In the genomic region with DNA sequence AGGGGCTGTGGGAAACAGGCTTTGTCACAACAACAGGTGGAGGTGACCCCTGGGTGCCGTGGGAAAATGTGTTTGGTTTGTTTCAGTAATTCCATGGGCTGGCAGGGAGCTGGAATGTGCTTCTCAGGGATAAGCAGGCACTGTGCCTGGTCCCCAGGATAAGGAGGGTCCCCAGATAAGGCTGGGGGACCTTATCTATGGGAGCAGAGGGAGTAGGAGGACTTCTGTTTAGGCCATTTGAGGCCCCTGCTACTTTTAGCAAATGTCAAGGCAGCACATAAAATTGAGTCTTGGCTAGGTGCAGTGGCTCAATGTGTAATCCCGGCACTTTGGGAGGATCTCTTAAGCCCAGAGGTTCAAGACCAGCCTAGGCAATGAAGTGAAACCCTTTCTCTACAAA, we compare ENCODE assay signal across 15 cellular contexts. TPM values are rescaled to one million over a fixed set of nuclear protein-coding genes. Genes with fewer than 3 reads are reported as not detected.
A peak's percentile ranks its signal among the peaks of the same experiment; 100 is the strongest.
DNase-seq lines count a peak whose midpoint lies in the region; ATAC-seq and TF ChIP-seq lines count a peak whose summit lies in the region.
"Had no signal": no experiment of that assay in that cellular context is flagged by ENCODE, and none has a peak within 500 bp of the region (broad histone marks: within the 10 kb centered on the region; RNA-seq: fewer than 3 reads in every experiment).

No MANE protein-coding gene starts in this region.

- intact Hi-C loops in left ventricle myocardium superior (cut with micrococcal nuclease), result no loop called here
- intact Hi-C loops in Right ventricle myocardium inferior (cut with DNase I), result no loop called here

- no peaks in the 10 kb centered on the region for H3K9me3 ChIP-seq in osteoblast (ENCODE audit: low read depth, low read length)
- H3K9me3 ChIP-seq: BLaER1 treated with 17β-estradiol and CSF1 and Interleukin-3, amounts not matched to agents 10 nM and 100 nM had no signal

- no peaks in the 10 kb centered on the region for H3K36me3 ChIP-seq in osteoblast (ENCODE audit: insufficient read depth, low read length)
- H3K36me3 ChIP-seq: BLaER1 treated with 17β-estradiol and CSF1 and Interleukin-3, amounts not matched to agents 10 nM and 100 nM had no signal

- no peak for TF ChIP-seq CTCF in osteoblast (IDR thresholded peaks at IDR 0.05; ENCODE audit: extremely low read depth, low read depth, low read length)

- ATAC-seq in left ventricle myocardium superior, result peak; percentile 27
- ATAC-seq in Right ventricle myocardium inferior, result no peak

- no peak overlapping the region for H3K4me2 ChIP-seq in osteoblast (ENCODE audit: insufficient read depth, low read length)
- H3K4me2 ChIP-seq: BLaER1 treated with 17β-estradiol and CSF1 and Interleukin-3, amounts not matched to agents 10 nM and 100 nM had no signal

- no peaks in the 10 kb centered on the region for H3K4me1 ChIP-seq in osteoblast (ENCODE audit: insufficient read depth, low read length)

- H3K4me3 ChIP-seq in osteoblast (ENCODE audit: insufficient read depth, low read length), result no peak overlapping the region
- H3K4me3 ChIP-seq: BLaER1 treated with 17β-estradiol and CSF1 and Interleukin-3, amounts not matched to agents 10 nM and 100 nM had no signal

- no peak overlapping the region for H3K27ac ChIP-seq in osteoblast (ENCODE audit: low read depth, low read length)
- H3K27ac ChIP-seq: BLaER1 treated with 17β-estradiol and CSF1 and Interleukin-3, amounts not matched to agents 10 nM and 100 nM had no signal

- TF ChIP-seq POLR2A in erythroblast (IDR thresholded peaks at IDR 0.05; ENCODE audit: low read length), result no peak

- no peak for DNase-seq in left ventricle myocardium superior
- no peak for DNase-seq in Right ventricle myocardium inferior (ENCODE audit: missing footprints)
- DNase-seq in erythroblast (lab: John Stamatoyannopoulos, UW), result peak; percentile 77 to 90
- peak; percentile 57 for DNase-seq in osteoblast (ENCODE audit: insufficient read length, low spot score, missing footprints)
- no peak for DNase-seq in activated CD4-positive, alpha-beta T cell treated with anti-CD3 and anti-CD28 coated beads for 1 hour
- DNase-seq in Ammon's horn (ENCODE audit: low spot score), result no peak
- no peak for DNase-seq in HuH-7 (ENCODE audit: low spot score)
- DNase-seq: 8988T; CD4-positive, CD25-positive, alpha-beta regulatory T cell; CD8-positive, alpha-beta memory T cell; COR-L47; DMS 273 treated with DMSO at 0.1 percent for 48 hours; DMS53; H9 had no signal

- no peaks in the 10 kb centered on the region for H3K27me3 ChIP-seq in osteoblast (ENCODE audit: insufficient read depth, low read length)
- H3K27me3 ChIP-seq: BLaER1 treated with 17β-estradiol and CSF1 and Interleukin-3, amounts not matched to agents 10 nM and 100 nM had no signal

- no peaks in the 10 kb centered on the region for H3K79me2 ChIP-seq in osteoblast (ENCODE audit: insufficient read depth, low read length)

- H2AFZ ChIP-seq in osteoblast (ENCODE audit: low read length), result no peak overlapping the region

- no peaks in the 10 kb centered on the region for H4K20me1 ChIP-seq in osteoblast (ENCODE audit: insufficient read depth, low read length)
- H4K20me1 ChIP-seq: BLaER1 treated with 17β-estradiol and CSF1 and Interleukin-3, amounts not matched to agents 10 nM and 100 nM had no signal

RNA-seq across cellular contexts. Expression of a gene that starts 59.5 kb away (rescaled TPM):
- total RNA-seq in left ventricle myocardium superior (2.5 TPM), Right ventricle myocardium inferior (1.7 TPM), osteoblast (under 0.01 TPM in 1 of 2 replicates, not detected in the other)

Comparison
In these comparisons a context has a peak if more than half of its experiments do, and no peak if none do; other contexts are left out.
1. DNase-seq: peak in erythroblast (2 of 2) and osteoblast (single experiment); none in left ventricle myocardium superior (single experiment), Right ventricle myocardium inferior (single experiment), activated CD4-positive, alpha-beta T cell treated with anti-CD3 and anti-CD28 coated beads for 1 hour (single experiment), Ammon's horn (single experiment) and HuH-7 (single experiment).